8 cellular contexts compared by ENCODE assay signal in genomic region chr9:4334439-4334838, GRCh38. TPM values are rescaled to one million over a fixed set of nuclear protein-coding genes. Genes with fewer than 3 reads are reported as not detected.
A peak's percentile ranks its signal among the peaks of the same experiment; 100 is the strongest.
DNase-seq lines count a peak whose midpoint lies in the region; TF ChIP-seq lines count a peak whose summit lies in the region.

No MANE protein-coding gene starts in this region.

- no peak for TF ChIP-seq CTCF in kidney epithelial cell (IDR thresholded peaks at IDR 0.05; ENCODE audit: insufficient read depth, low read length, poor library complexity, severe bottlenecking)

- DNase-seq in NCI-H345 (lab: John Stamatoyannopoulos, UW): peak; percentile 50
- no peak for DNase-seq in NCI-H345 treated with DMSO at 0.1 percent for 48 hours (lab: John Stamatoyannopoulos, UW; ENCODE audit: unreplicated experiment)
- DNase-seq in T47D (ENCODE audit: low read depth in 1 of 2, low spot score in 1 of 2): peak; percentile 3 to 75
- peak; percentile 75 for DNase-seq in kidney epithelial cell (ENCODE audit: low read depth)
- peak; percentile 67 for DNase-seq in ureter (ENCODE audit: low spot score)
- no peak for DNase-seq in RKO (ENCODE audit: low spot score)
- no peak for DNase-seq in stimulated activated CD4-positive, alpha-beta T cell treated with anti-CD3 and anti-CD28 coated beads, Interleukin-2, amount 100 ng/mL, for 48 hours
- no peak for DNase-seq in cerebellar nuclear complex (lab: John Stamatoyannopoulos, UW)

- in situ Hi-C loops in T47D (cut with HindIII; ENCODE audit: low pct_unique_long_range_greater_than_20kb, low sequenced_read_pairs): no loop called here

- no peaks in the 10 kb centered on the region for H3K27me3 ChIP-seq in kidney epithelial cell (ENCODE audit: control insufficient read depth, insufficient read depth, low read length)

- no peak overlapping the region for H3K4me3 ChIP-seq in kidney epithelial cell (ENCODE audit: low read depth, low read length)

- no peaks in the 10 kb centered on the region for H3K36me3 ChIP-seq in kidney epithelial cell (ENCODE audit: control insufficient read depth, insufficient read depth, low read length)

RNA-seq across cellular contexts. Expression of gene GLIS3, which starts 34.6 kb away (rescaled TPM):
- 27.3 and 50.0 TPM in 2 replicates for total RNA-seq in kidney epithelial cell
- 40.6 TPM for total RNA-seq in ureter

Comparison
In these comparisons a context has a peak if more than half of its experiments do, and no peak if none do; other contexts are left out.
1. DNase-seq: peak in NCI-H345 (single experiment), T47D (2 of 2), kidney epithelial cell (single experiment) and ureter (single experiment); none in NCI-H345 treated with DMSO at 0.1 percent for 48 hours (single experiment), RKO (single experiment), stimulated activated CD4-positive, alpha-beta T cell treated with anti-CD3 and anti-CD28 coated beads, Interleukin-2, amount 100 ng/mL, for 48 hours (0 of 2) and cerebellar nuclear complex (0 of 2).